ENCODE assay signal across 19 cellular contexts in the genomic region with DNA sequence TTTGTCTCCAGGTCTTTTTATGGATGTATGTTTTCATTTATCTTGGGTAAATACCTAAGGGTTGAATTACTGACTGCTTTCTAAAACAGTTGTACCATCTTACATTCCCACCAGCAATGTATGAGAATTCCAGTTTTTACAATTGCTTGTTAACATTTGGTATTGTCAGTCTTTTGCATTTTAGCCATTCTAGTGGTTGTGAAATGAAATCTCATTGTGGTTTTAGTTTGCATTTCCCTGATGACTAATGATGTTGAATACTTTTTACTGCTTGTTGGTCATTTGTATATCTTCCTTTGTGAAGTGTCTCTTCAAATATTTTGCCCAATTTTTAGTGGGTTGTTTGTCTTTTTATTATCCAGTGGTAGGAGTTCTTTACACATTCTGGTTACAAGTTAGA.
DNase-seq lines count a peak whose midpoint lies in the region; ATAC-seq and TF ChIP-seq lines count a peak whose summit lies in the region.
"Had no signal": no experiment of that assay in that cellular context is flagged by ENCODE, and none has a peak within 500 bp of the region (broad histone marks: within the 10 kb centered on the region; RNA-seq: fewer than 3 reads in every experiment).

No MANE protein-coding gene starts in this region.

- no peaks in the 10 kb centered on the region for H3K36me3 ChIP-seq in GM23248 (ENCODE audit: low read depth)
- H3K36me3 ChIP-seq: BLaER1 had no signal

- H3K4me1 Mint-ChIP-seq in activated CD4-positive, alpha-beta memory T cell treated with anti-CD3 and anti-CD28 coated beads for 36 hours (ENCODE audit: low read depth): peaks cover 6% of the 10 kb centered on the region
- H3K4me1 Mint-ChIP-seq: IgD-negative memory B cell had no signal

- H3K4me3 ChIP-seq in AG04450 (ENCODE audit: low read depth, low read length) (no peak overlapping the region), GM23248 (no peak overlapping the region), fibroblast of mammary gland (ENCODE audit: control insufficient read depth, low read depth, low read length) (no peak overlapping the region)
- H3K4me3 ChIP-seq: BLaER1 had no signal

- ATAC-seq in left colon: no peak
- ATAC-seq: left lobe of liver, right cardiac atrium had no signal

- in situ Hi-C loops in GM23248 (cut with MboI): no loop called here

- no peak overlapping the region for H3K9ac ChIP-seq in GM23248
- H3K9ac ChIP-seq: BLaER1 had no signal

- no peaks in the 10 kb centered on the region for H3K9me3 Mint-ChIP-seq in activated CD4-positive, alpha-beta memory T cell treated with anti-CD3 and anti-CD28 coated beads for 36 hours
- H3K9me3 Mint-ChIP-seq: activated naive CD8-positive, alpha-beta T cell treated with anti-CD3 and anti-CD28 coated beads, Interleukin-2, amount 10 ng/mL, durations not matched to agents 7 days and 5 days; IgD-negative memory B cell; nephron; stimulated activated naive CD8-positive, alpha-beta T cell treated with anti-CD3 and anti-CD28 coated beads, Interleukin-15, Interleukin-2, amounts not matched to agents 100 ng/mL and 50 ng/mL, for 24 hours had no signal

- H3K27me3 ChIP-seq in AG04450 (ENCODE audit: control insufficient read depth, insufficient read depth, low read length) (no peaks in the 10 kb centered on the region), GM23248 (replicated peaks; ENCODE audit: insufficient read depth) (no peaks in the 10 kb centered on the region)
- H3K27me3 ChIP-seq: BLaER1 had no signal

- no peak overlapping the region for H3K4me3 Mint-ChIP-seq in activated CD4-positive, alpha-beta memory T cell treated with anti-CD3 and anti-CD28 coated beads for 36 hours
- H3K4me3 Mint-ChIP-seq: activated naive CD8-positive, alpha-beta T cell treated with anti-CD3 and anti-CD28 coated beads, Interleukin-2, amount 10 ng/mL, durations not matched to agents 7 days and 5 days; IgD-negative memory B cell; nephron; stimulated activated naive CD8-positive, alpha-beta T cell treated with anti-CD3 and anti-CD28 coated beads, Interleukin-15, Interleukin-2, amounts not matched to agents 100 ng/mL and 50 ng/mL, for 24 hours had no signal

- H3K4me1 ChIP-seq in GM23248 (ENCODE audit: insufficient read depth): peaks cover 7% of the 10 kb centered on the region

- POLR2A ChIA-PET in AG04450 (lab: Yijun Ruan, JAX): no interaction called here
- POLR2A ChIA-PET in activated CD4-positive, alpha-beta memory T cell treated with anti-CD3 and anti-CD28 coated beads for 36 hours (lab: Charles Lee): no interaction called here

- CTCF ChIA-PET in AG04450 (lab: Charles Lee): no interaction called here
- CTCF ChIA-PET in activated CD4-positive, alpha-beta memory T cell treated with anti-CD3 and anti-CD28 coated beads for 36 hours (lab: Charles Lee): no interaction called here

- peaks cover 21% of the 10 kb centered on the region for H3F3A ChIP-seq in GM23248 (ENCODE audit: insufficient read depth)

- no peak overlapping the region for H3K27ac ChIP-seq in AG04450 (ENCODE audit: low read depth, low read length)
- no peak overlapping the region for H3K27ac ChIP-seq in GM23248
- H3K27ac ChIP-seq: BLaER1, VCaP had no signal

- H3K27ac Mint-ChIP-seq in activated CD4-positive, alpha-beta memory T cell treated with anti-CD3 and anti-CD28 coated beads for 36 hours: no peak overlapping the region
- H3K27ac Mint-ChIP-seq: activated naive CD8-positive, alpha-beta T cell treated with anti-CD3 and anti-CD28 coated beads, Interleukin-2, amount 10 ng/mL, durations not matched to agents 7 days and 5 days; IgD-negative memory B cell; nephron; stimulated activated naive CD8-positive, alpha-beta T cell treated with anti-CD3 and anti-CD28 coated beads, Interleukin-15, Interleukin-2, amounts not matched to agents 100 ng/mL and 50 ng/mL, for 24 hours had no signal

- no peaks in the 10 kb centered on the region for H3K79me2 ChIP-seq in GM23248 (ENCODE audit: insufficient read depth)

- H2AFZ ChIP-seq in GM23248: no peak overlapping the region

- no peak overlapping the region for H3K4me2 ChIP-seq in GM23248 (ENCODE audit: unreplicated experiment)
- H3K4me2 ChIP-seq: BLaER1 had no signal

- no peaks in the 10 kb centered on the region for H3K9me2 ChIP-seq in GM23248 (ENCODE audit: insufficient read depth)

- intact Hi-C loops in left colon (cut with DNase I, micrococcal nuclease): no loop called here
- intact Hi-C loops in activated CD4-positive, alpha-beta memory T cell treated with anti-CD3 and anti-CD28 coated beads for 36 hours (cut with micrococcal nuclease): no loop called here

- DNase-seq in AG04450 (ENCODE audit: low read depth, low spot score) (peak; percentile 20), GM23248 (peak; percentile 71), RKO (ENCODE audit: low spot score) (peak; percentile 52), fibroblast of mammary gland (ENCODE audit: low read depth) (peak; percentile 81), left colon (no peak)
- no peak for DNase-seq in stimulated activated CD4-positive, alpha-beta T cell treated with anti-CD3 and anti-CD28 coated beads, Interleukin-4, amount 100 ng/mL, for 4 hours
- DNase-seq in activated CD4-positive, alpha-beta memory T cell treated with anti-CD3 and anti-CD28 coated beads for 36 hours: no peak
- DNase-seq in activated CD4-positive, CD25-positive, alpha-beta regulatory T cell treated with anti-CD3 and anti-CD28 coated beads, Interleukin-2, amount 50 U/mL, for 72 hours: no peak
- DNase-seq: activated CD8-positive, alpha-beta memory T cell treated with anti-CD3 and anti-CD28 coated beads, Interleukin-2, amount 50 U/mL, for 4 hours; activated naive CD8-positive, alpha-beta T cell treated with anti-CD3 and anti-CD28 coated beads, Interleukin-2, amount 10 ng/mL, durations not matched to agents 7 days and 5 days; NCI-H146; NCI-H774; right cardiac atrium had no signal

- H3K9me3 ChIP-seq in AG04450 (ENCODE audit: control insufficient read depth, insufficient read depth, low read length) (no peaks in the 10 kb centered on the region), GM23248 (ENCODE audit: low read depth) (no peaks in the 10 kb centered on the region)
- H3K9me3 ChIP-seq: BLaER1 had no signal

- H3K36me3 Mint-ChIP-seq in activated CD4-positive, alpha-beta memory T cell treated with anti-CD3 and anti-CD28 coated beads for 36 hours: no peaks in the 10 kb centered on the region

- H4K20me1 ChIP-seq in GM23248 (ENCODE audit: insufficient read depth): 0 out of 2 replicates have a peak, but pooled peaks cover 4% of the 10 kb centered on the region
- H4K20me1 ChIP-seq: BLaER1 had no signal

- TF ChIP-seq CTCF in AG04450 (IDR thresholded peaks at IDR 0.05; ENCODE audit: low read depth, low read length) (no peak), fibroblast of mammary gland (conservative IDR thresholded peaks at IDR 0.05; ENCODE audit: control insufficient read depth, insufficient read depth, low read depth, low read length) (no peak)

- H3K27me3 Mint-ChIP-seq in activated CD4-positive, alpha-beta memory T cell treated with anti-CD3 and anti-CD28 coated beads for 36 hours: no peaks in the 10 kb centered on the region
- H3K27me3 Mint-ChIP-seq: activated naive CD8-positive, alpha-beta T cell treated with anti-CD3 and anti-CD28 coated beads, Interleukin-2, amount 10 ng/mL, durations not matched to agents 7 days and 5 days; IgD-negative memory B cell; stimulated activated naive CD8-positive, alpha-beta T cell treated with anti-CD3 and anti-CD28 coated beads, Interleukin-15, Interleukin-2, amounts not matched to agents 100 ng/mL and 50 ng/mL, for 24 hours had no signal

Comparison
In these comparisons a context has a peak if more than half of its experiments do, and no peak if none do; other contexts are left out.
1. DNase-seq: peak in AG04450 (single experiment), GM23248 (single experiment), RKO (single experiment) and fibroblast of mammary gland (single experiment); none in stimulated activated CD4-positive, alpha-beta T cell treated with anti-CD3 and anti-CD28 coated beads, Interleukin-4, amount 100 ng/mL, for 4 hours (0 of 2), left colon (0 of 2), activated CD4-positive, alpha-beta memory T cell treated with anti-CD3 and anti-CD28 coated beads for 36 hours (single experiment) and activated CD4-positive, CD25-positive, alpha-beta regulatory T cell treated with anti-CD3 and anti-CD28 coated beads, Interleukin-2, amount 50 U/mL, for 72 hours (single experiment).